Comparison of ENCODE assay signal across 20 cellular contexts in the genomic region with DNA sequence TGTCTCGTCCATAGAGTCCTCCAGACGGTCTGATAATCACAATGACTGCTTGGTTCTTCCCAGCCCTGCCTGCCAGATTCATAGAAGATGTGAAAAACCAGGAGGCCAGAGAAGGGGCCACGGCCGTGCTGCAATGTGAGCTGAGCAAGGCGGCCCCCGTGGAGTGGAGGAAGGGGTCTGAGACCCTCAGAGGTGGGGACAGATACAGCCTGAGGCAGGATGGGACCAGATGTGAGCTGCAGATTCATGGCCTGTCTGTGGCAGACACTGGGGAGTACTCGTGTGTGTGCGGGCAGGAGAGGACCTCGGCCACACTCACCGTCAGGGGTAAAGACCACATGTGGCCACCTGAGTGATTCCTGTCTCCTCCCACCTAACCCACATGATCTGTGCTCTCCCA.
"Had no signal": no experiment of that assay in that cellular context is flagged by ENCODE, and none has a peak within 500 bp of the region (broad histone marks: within the 10 kb centered on the region; RNA-seq: fewer than 3 reads in every experiment).

No MANE protein-coding gene starts in this region.

- H3K36me3 Mint-ChIP-seq: natural killer cell had no signal

- H3K4me3 Mint-ChIP-seq: dendritic cell treated with granulocyte-macrophage colony-stimulating factor and Interleukin-4, amounts not matched to agents 40 ng/mL and 50 ng/mL, for 4 days; endodermal cell; natural killer cell; neural progenitor cell; stimulated activated memory B cell treated with anti-CD40 and anti-IgM and Interleukin-4, amounts not matched to agents 10 μg/mL and 1 μg/mL and 100 μg/mL, for 72 hours; stimulated activated naive CD8-positive, alpha-beta T cell treated with anti-CD3 and anti-CD28 coated beads, Interleukin-15, Interleukin-2, amounts not matched to agents 100 ng/mL and 50 ng/mL, for 24 hours had no signal

- H3K4me1 ChIP-seq: left lung, neural progenitor cell, pancreas, prostate gland, right lobe of liver, tibial artery, upper lobe of left lung, vagina had no signal

- DNase-seq: cerebellar nuclear complex; endodermal cell; islet precursor cell; natural killer cell; nucleus accumbens; stimulated activated CD4-positive, alpha-beta T cell treated with anti-CD3 and anti-CD28 coated beads, Interleukin-15, amount 100 ng/mL, for 24 hours; stimulated activated CD4-positive, alpha-beta T cell treated with anti-CD3 and anti-CD28 coated beads, Interleukin-1b, Interleukin-23, amount 100 ng/mL, for 48 hours; stimulated activated CD4-positive, alpha-beta T cell treated with anti-CD3 and anti-CD28 coated beads, Interleukin-4, amount 100 ng/mL, for 24 hours; tibial artery had no signal

- H3K4me1 Mint-ChIP-seq: endodermal cell; natural killer cell; neural progenitor cell; stimulated activated memory B cell treated with anti-CD40 and anti-IgM and Interleukin-4, amounts not matched to agents 10 μg/mL and 1 μg/mL and 100 μg/mL, for 72 hours had no signal

- H3K9me3 ChIP-seq: pancreas, prostate gland, right lobe of liver, tibial artery, upper lobe of left lung, vagina had no signal

- H3K36me3 ChIP-seq: neural progenitor cell, pancreas, prostate gland, right lobe of liver had no signal

- H3K4me3 ChIP-seq: left lung, neural progenitor cell, pancreas, prostate gland, right lobe of liver, tibial artery, upper lobe of left lung, vagina had no signal

- H2AFZ ChIP-seq: neural progenitor cell had no signal

- H3K27ac Mint-ChIP-seq: dendritic cell treated with granulocyte-macrophage colony-stimulating factor and Interleukin-4, amounts not matched to agents 40 ng/mL and 50 ng/mL, for 4 days; endodermal cell; natural killer cell; neural progenitor cell; stimulated activated memory B cell treated with anti-CD40 and anti-IgM and Interleukin-4, amounts not matched to agents 10 μg/mL and 1 μg/mL and 100 μg/mL, for 72 hours; stimulated activated naive CD8-positive, alpha-beta T cell treated with anti-CD3 and anti-CD28 coated beads, Interleukin-15, Interleukin-2, amounts not matched to agents 100 ng/mL and 50 ng/mL, for 24 hours had no signal

- ATAC-seq: esophagus mucosa; left lung; natural killer cell; right lobe of liver; stimulated activated memory B cell treated with anti-CD40 and anti-IgM and Interleukin-4, amounts not matched to agents 10 μg/mL and 1 μg/mL and 100 μg/mL, for 72 hours had no signal

- H3K27ac ChIP-seq: left lung, neural progenitor cell, pancreas, prostate gland, right lobe of liver, tibial artery, upper lobe of left lung, vagina had no signal

- H3K4me2 ChIP-seq: neural progenitor cell had no signal

- H3K27me3 Mint-ChIP-seq: dendritic cell treated with granulocyte-macrophage colony-stimulating factor and Interleukin-4, amounts not matched to agents 40 ng/mL and 50 ng/mL, for 4 days; stimulated activated memory B cell treated with anti-CD40 and anti-IgM and Interleukin-4, amounts not matched to agents 10 μg/mL and 1 μg/mL and 100 μg/mL, for 72 hours; stimulated activated naive CD8-positive, alpha-beta T cell treated with anti-CD3 and anti-CD28 coated beads, Interleukin-15, Interleukin-2, amounts not matched to agents 100 ng/mL and 50 ng/mL, for 24 hours had no signal

- H3K27me3 ChIP-seq: left lung, neural progenitor cell, pancreas, right lobe of liver, tibial artery, upper lobe of left lung, vagina had no signal
